Comparison of ENCODE assay signal across 17 cellular contexts in genomic region chr20:24814556-24815195, GRCh38.
DNase-seq lines count a peak whose midpoint lies in the region; ATAC-seq, FAIRE-seq and TF ChIP-seq lines count a peak whose summit lies in the region.
"Had no signal": no experiment of that assay in that cellular context is flagged by ENCODE, and none has a peak within 500 bp of the region (broad histone marks: within the 10 kb centered on the region; RNA-seq: fewer than 3 reads in every experiment).

No MANE protein-coding gene starts in this region.

- no peak for TF ChIP-seq RAD21 in H1 (IDR thresholded peaks at IDR 0.05 in 1 of 2, conservative IDR thresholded peaks at IDR 0.05 in 1 of 2; ENCODE audit: low read depth in 2 of 2, low read length in 2 of 2)

- CTCF ChIA-PET in H1 (lab: Charles Lee; ENCODE audit: partially characterized antibody): interaction anchor here (0.7 kb wide), 1 partner anchor 42 kb away, joined by 3 read pairs; no protein-coding TSS in a partner anchor

- TF ChIP-seq EP300 in H1 (IDR thresholded peaks at IDR 0.05; ENCODE audit: borderline replicate concordance in 1 of 2, low read depth in 2 of 2, low read length in 2 of 2) (no peak), ovary (IDR thresholded peaks at IDR 0.05) (no peak)

- H2AK5ac ChIP-seq in H1 (ENCODE audit: low read depth, low read length): no peak overlapping the region

- H2BK5ac ChIP-seq in H1 (ENCODE audit: low read depth, low read length): no peak overlapping the region

- H4K20me1 ChIP-seq in H1 (replicated peaks in 1 of 2; ENCODE audit: control insufficient read depth in 1 of 2, insufficient read depth in 2 of 2, low read length in 2 of 2): no peaks in the 10 kb centered on the region

- TF ChIP-seq POLR2A in H1 (IDR thresholded peaks at IDR 0.05; ENCODE audit: control extremely low read depth in 1 of 2, low read depth in 2 of 2, low read length in 2 of 2): no peak
- no peak for TF ChIP-seq POLR2A in spleen (IDR thresholded peaks at IDR 0.05)
- no peak for TF ChIP-seq POLR2A in Peyer's patch (IDR thresholded peaks at IDR 0.05)
- no peak for TF ChIP-seq POLR2A in ovary (IDR thresholded peaks at IDR 0.05)

- no peak for ATAC-seq in GM21423 (IDR thresholded peaks at IDR 0.05; ENCODE audit: unreplicated experiment)
- ATAC-seq: CD8-positive, alpha-beta T cell; GM12878; GM23338 had no signal

- H3K23me2 ChIP-seq in H1 (ENCODE audit: low read depth, low read length): no peaks in the 10 kb centered on the region

- H3K4me1 ChIP-seq in H1 (replicated peaks in 1 of 4; ENCODE audit: control insufficient read depth in 3 of 4, insufficient read depth in 4 of 4, low read length in 3 of 4) (no peaks in the 10 kb centered on the region), spleen (peaks cover 0 to 26% (median 0%) of the 10 kb centered on the region in 6 donors), Peyer's patch (no peaks in the 10 kb centered on the region), ovary (ENCODE audit: insufficient read depth) (no peaks in the 10 kb centered on the region)
- H3K4me1 ChIP-seq: Caco-2 had no signal

- no peak overlapping the region for H2AFZ ChIP-seq in H1 (ENCODE audit: low read length)
- H2AFZ ChIP-seq: GM23338 had no signal

- TF ChIP-seq CTCF in H1 (IDR thresholded peaks at IDR 0.05; ENCODE audit: control extremely low read depth in 1 of 3, insufficient read depth in 1 of 3, low read depth in 1 of 3, low read length in 3 of 3): no peak
- no peak for TF ChIP-seq CTCF in spleen (IDR thresholded peaks at IDR 0.05 in 8 of 11, conservative IDR thresholded peaks at IDR 0.05 in 3 of 11)
- no peak for TF ChIP-seq CTCF in Peyer's patch (IDR thresholded peaks at IDR 0.05)
- TF ChIP-seq CTCF in ovary (IDR thresholded peaks at IDR 0.05): no peak

- no peak overlapping the region for H2BK12ac ChIP-seq in H1 (ENCODE audit: low read depth, low read length)

- no peak overlapping the region for H3K27ac ChIP-seq in H1 (ENCODE audit: low read depth, low read length)
- no peak overlapping the region for H3K27ac ChIP-seq in spleen
- no peak overlapping the region for H3K27ac ChIP-seq in Peyer's patch
- H3K27ac ChIP-seq in ovary: no peak overlapping the region
- H3K27ac ChIP-seq: 22Rv1 had no signal

- POLR2A ChIA-PET in H1 (lab: Charles Lee; ENCODE audit: partially characterized antibody): no interaction called here

- H3K18ac ChIP-seq in H1 (ENCODE audit: extremely low read depth, low read length): no peak overlapping the region

- H3K56ac ChIP-seq in H1 (replicated peaks; ENCODE audit: insufficient read length, low read depth, low read length): no peak overlapping the region

- H3K9ac ChIP-seq in H1 (replicated peaks in 1 of 4; ENCODE audit: extremely low read depth in 1 of 4, low read depth in 3 of 4, low read length in 3 of 4): no peak overlapping the region

- H4K8ac ChIP-seq in H1 (ENCODE audit: extremely low read depth, insufficient read depth, low read length): peak overlapping the region; percentile 57

- H3K23ac ChIP-seq in H1 (ENCODE audit: insufficient read length): no peak overlapping the region

- H4K91ac ChIP-seq in H1 (replicated peaks; ENCODE audit: insufficient read length, low read length): no peak overlapping the region

- H3K9me3 ChIP-seq in H1 (ENCODE audit: insufficient read depth in 2 of 2, low read depth in 1 of 2, low read length in 1 of 2): peaks cover 0 to 3% of the 10 kb centered on the region in 2 experiments; a peak in 1 of 4 replicates
- no peaks in the 10 kb centered on the region for H3K9me3 ChIP-seq in spleen
- H3K9me3 ChIP-seq in Peyer's patch: no peaks in the 10 kb centered on the region
- H3K9me3 ChIP-seq in ovary: no peaks in the 10 kb centered on the region
- H3K9me3 ChIP-seq: Caco-2 had no signal

- DNase-seq in DMS79 treated with DMSO at 0.1 percent for 48 hours (lab: John Stamatoyannopoulos, UW) (peak; percentile 20), DMS79 (lab: John Stamatoyannopoulos, UW) (no peak), NCI-H1105 treated with DMSO at 0.1 percent for 48 hours (lab: John Stamatoyannopoulos, UW) (peak; percentile 17), H1 (ENCODE audit: low read depth in 1 of 2, low spot score in 2 of 2) (no peak), spleen (peak; percentile 60), Peyer's patch (no peak), ovary (no peak)
- DNase-seq: Caco-2; CD8-positive, alpha-beta T cell; DMS53; H9; IMR-90 had no signal

- no peaks in the 10 kb centered on the region for H3K36me3 ChIP-seq in H1 (ENCODE audit: control insufficient read depth in 2 of 4, insufficient read depth in 4 of 4, low read length in 3 of 4)
- no peaks in the 10 kb centered on the region for H3K36me3 ChIP-seq in spleen
- H3K36me3 ChIP-seq in Peyer's patch: no peaks in the 10 kb centered on the region
- H3K36me3 ChIP-seq in ovary: no peaks in the 10 kb centered on the region

- no peak overlapping the region for H3K4me2 ChIP-seq in H1 (ENCODE audit: insufficient read depth in 1 of 2, low read depth in 2 of 2, low read length in 2 of 2)
- H3K4me2 ChIP-seq: GM23338 had no signal

- H3K4me3 ChIP-seq in H1 (ENCODE audit: extremely low read depth in 1 of 4, insufficient read depth in 2 of 4, low read depth in 3 of 4, low read length in 4 of 4): no peak overlapping the region
- H3K4me3 ChIP-seq in spleen: no peak overlapping the region
- no peak overlapping the region for H3K4me3 ChIP-seq in Peyer's patch
- H3K4me3 ChIP-seq in ovary: no peak overlapping the region
- H3K4me3 ChIP-seq: GM12878, GM23338 had no signal

- intact Hi-C loops in spleen (cut with DNase I; ENCODE audit: low total_unique reads) (no loop called here), ovary (cut with DNase I) (no loop called here)

- no peaks in the 10 kb centered on the region for H3K27me3 ChIP-seq in H1 (replicated peaks in 1 of 4; ENCODE audit: control insufficient read depth in 3 of 4, extremely low read depth in 1 of 4, insufficient read depth in 3 of 4, low read length in 3 of 4)
- peaks cover 0 to 7% (median 0%) of the 10 kb centered on the region in 7 donors for H3K27me3 ChIP-seq in spleen (replicated peaks in 1 of 7)
- H3K27me3 ChIP-seq in Peyer's patch: no peaks in the 10 kb centered on the region
- H3K27me3 ChIP-seq in ovary: no peaks in the 10 kb centered on the region

- H3K14ac ChIP-seq in H1 (ENCODE audit: insufficient read length): no peak overlapping the region

- H2BK15ac ChIP-seq in H1 (ENCODE audit: low read length): no peak overlapping the region

- no peak overlapping the region for H2BK20ac ChIP-seq in H1 (ENCODE audit: low read length)

- H3K4ac ChIP-seq in H1 (replicated peaks; ENCODE audit: insufficient read length, low read depth, low read length): no peak overlapping the region

- no peak for FAIRE-seq in H1 (lab: Jason Lieb, UNC)
- FAIRE-seq: GM12878, GM18507 had no signal

- no peaks in the 10 kb centered on the region for H3K79me2 ChIP-seq in H1 (ENCODE audit: control insufficient read depth in 1 of 2, insufficient read depth in 2 of 2, low read length in 2 of 2)

- no peak overlapping the region for H2BK120ac ChIP-seq in H1 (replicated peaks; ENCODE audit: low read depth, low read length)

- WGBS in H1 (ENCODE audit: extremely low coverage in 1 of 2, insufficient coverage in 1 of 2, insufficient read length in 1 of 2, insufficient replicate concordance in 2 of 2, low coverage in 1 of 2, low lambda C conversion rate in 2 of 2, missing lambda C conversion rate in 1 of 2), 2 experiments: 86% methylated on average over 8 of the region's 9 CpGs; no CpG with 5 or more reads in 1 of the 2 experiments
- 76 to 91% (median 86%) methylated on average over 9 of the region's 9 CpGs for WGBS in spleen, 5 donors
- 73 to 74% (median 73%) methylated on average over 9 of the region's 9 CpGs for WGBS in ovary, 3 donors

- no peak overlapping the region for H4K5ac ChIP-seq in H1 (ENCODE audit: insufficient read length, low read depth, low read length)

- peaks cover 3% of the 10 kb centered on the region; the same call in 1 of the 2 replicates for H3K79me1 ChIP-seq in H1 (ENCODE audit: low read depth, low read length)

TF ChIP-seq in H1, 55 proteins besides CTCF, POLR2A, EP300 and RAD21 (continues in another document):
- TF ChIP-seq ASH2L (IDR thresholded peaks at IDR 0.05; ENCODE audit: low read length) (no peak), RBBP5 (IDR thresholded peaks at IDR 0.05; ENCODE audit: borderline replicate concordance, low read depth, low read length) (no peak), SUZ12 (IDR thresholded peaks at IDR 0.05; ENCODE audit: low read length) (no peak), EGR1 (IDR thresholded peaks at IDR 0.05; ENCODE audit: borderline replicate concordance, low read depth, low read length) (no peak), ZNF274 (IDR thresholded peaks at IDR 0.05; ENCODE audit: borderline replicate concordance, extremely low read depth, low read length) (no peak), HDAC6 (IDR thresholded peaks at IDR 0.05; ENCODE audit: low read depth, low read length) (no peak)

Comparison
In these comparisons a context has a peak if more than half of its experiments do, and no peak if none do; other contexts are left out.
1. DNase-seq: peak in DMS79 treated with DMSO at 0.1 percent for 48 hours (single experiment), NCI-H1105 treated with DMSO at 0.1 percent for 48 hours (single experiment) and spleen (single experiment); none in DMS79 (single experiment), H1 (0 of 2), Peyer's patch (0 of 3) and ovary (0 of 5).